Comparison of ENCODE assay signal across 23 cellular contexts in the genomic region with DNA sequence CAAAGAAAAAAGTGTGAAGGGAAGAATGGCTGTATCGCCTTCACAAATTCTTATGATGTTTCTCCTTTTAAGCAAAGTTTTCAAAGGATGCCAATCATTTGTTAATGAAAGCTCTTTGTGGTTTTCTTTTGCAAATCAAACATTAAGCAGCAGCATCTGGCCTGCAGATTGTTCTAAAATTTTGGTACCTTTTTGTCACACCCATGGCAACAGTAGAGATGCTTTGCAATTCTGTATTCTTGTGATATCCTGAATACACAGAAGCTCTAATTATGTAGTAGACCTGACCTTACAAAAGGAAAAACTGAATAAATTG.
DNase-seq lines count a peak whose midpoint lies in the region; ATAC-seq and TF ChIP-seq lines count a peak whose summit lies in the region.
"Had no signal": no experiment of that assay in that cellular context is flagged by ENCODE, and none has a peak within 500 bp of the region (broad histone marks: within the 10 kb centered on the region; RNA-seq: fewer than 3 reads in every experiment).

No MANE protein-coding gene starts in this region.

- peaks cover 7% of the 10 kb centered on the region for H3K9me3 Mint-ChIP-seq in stimulated activated naive CD8-positive, alpha-beta T cell treated with anti-CD3 and anti-CD28 coated beads, Interleukin-15, Interleukin-2, amounts not matched to agents 100 ng/mL and 50 ng/mL, for 24 hours
- H3K9me3 Mint-ChIP-seq in stimulated activated naive CD8-positive, alpha-beta T cell treated with anti-CD3 and anti-CD28 coated beads, Interleukin-15, amount 100 ng/mL, for 72 hours: peaks cover 0 to 7% of the 10 kb centered on the region in 2 donors
- H3K9me3 Mint-ChIP-seq in WTC11: peaks cover 21% of the 10 kb centered on the region
- H3K9me3 Mint-ChIP-seq: HFFc6 had no signal

- dilution Hi-C loops in mammary epithelial cell (cut with HindIII; ENCODE audit: low sequenced_read_pairs): no loop called here

- H3K4me3 ChIP-seq in tibial artery: no peak overlapping the region
- no peak overlapping the region for H3K4me3 ChIP-seq in mammary epithelial cell (replicated peaks in 1 of 3; ENCODE audit: insufficient read depth in 1 of 3, low read depth in 2 of 3, low read length in 3 of 3)
- H3K4me3 ChIP-seq: A549, MG63, SJCRH30 had no signal

- peaks cover 54% of the 10 kb centered on the region for H3K27me3 Mint-ChIP-seq in stimulated activated naive CD8-positive, alpha-beta T cell treated with anti-CD3 and anti-CD28 coated beads, Interleukin-15, Interleukin-2, amounts not matched to agents 100 ng/mL and 50 ng/mL, for 24 hours
- peaks cover 68% of the 10 kb centered on the region for H3K27me3 Mint-ChIP-seq in stimulated activated naive CD8-positive, alpha-beta T cell treated with anti-CD3 and anti-CD28 coated beads, Interleukin-15, amount 100 ng/mL, for 72 hours
- H3K27me3 Mint-ChIP-seq in WTC11 (ENCODE audit: low read depth): no peaks in the 10 kb centered on the region; the same call in 1 of the 2 replicates
- H3K27me3 Mint-ChIP-seq: CD4-positive, CD25-positive, alpha-beta regulatory T cell had no signal

- peaks cover 38% of the 10 kb centered on the region for H3K4me1 Mint-ChIP-seq in stimulated activated naive CD8-positive, alpha-beta T cell treated with anti-CD3 and anti-CD28 coated beads, Interleukin-15, Interleukin-2, amounts not matched to agents 100 ng/mL and 50 ng/mL, for 24 hours (ENCODE audit: low read depth)
- peaks cover 34% of the 10 kb centered on the region for H3K4me1 Mint-ChIP-seq in stimulated activated naive CD8-positive, alpha-beta T cell treated with anti-CD3 and anti-CD28 coated beads, Interleukin-15, amount 100 ng/mL, for 72 hours
- H3K4me1 Mint-ChIP-seq in WTC11: peaks cover 66% of the 10 kb centered on the region
- H3K4me1 Mint-ChIP-seq: CD4-positive, CD25-positive, alpha-beta regulatory T cell had no signal

- H3K9ac ChIP-seq in mammary epithelial cell (ENCODE audit: insufficient read depth, low read length): no peak overlapping the region

- H3K4me1 ChIP-seq in tibial artery (peaks cover 0 to 29% (median 5%) of the 10 kb centered on the region in 4 donors), mammary epithelial cell (ENCODE audit: insufficient read depth, low read length) (no peaks in the 10 kb centered on the region)
- H3K4me1 ChIP-seq: A549, SJCRH30 had no signal

- peak overlapping the region; percentile 33 for H3K27ac Mint-ChIP-seq in stimulated activated naive CD8-positive, alpha-beta T cell treated with anti-CD3 and anti-CD28 coated beads, Interleukin-15, Interleukin-2, amounts not matched to agents 100 ng/mL and 50 ng/mL, for 24 hours
- no peak overlapping the region for H3K27ac Mint-ChIP-seq in stimulated activated naive CD8-positive, alpha-beta T cell treated with anti-CD3 and anti-CD28 coated beads, Interleukin-15, amount 100 ng/mL, for 72 hours
- H3K27ac Mint-ChIP-seq in WTC11: peak overlapping the region; percentile 81; the same call in 1 of the 2 replicates
- H3K27ac Mint-ChIP-seq: B cell; CD4-positive, CD25-positive, alpha-beta regulatory T cell; HFFc6; IgD-negative memory B cell had no signal

- no TSS peak for BruUV-seq in mammary epithelial cell (replicated peaks; lab: Mats Ljungman, UMichigan)

- H3K4me3 Mint-ChIP-seq in stimulated activated naive CD8-positive, alpha-beta T cell treated with anti-CD3 and anti-CD28 coated beads, Interleukin-15, Interleukin-2, amounts not matched to agents 100 ng/mL and 50 ng/mL, for 24 hours: no peak overlapping the region
- no peak overlapping the region for H3K4me3 Mint-ChIP-seq in stimulated activated naive CD8-positive, alpha-beta T cell treated with anti-CD3 and anti-CD28 coated beads, Interleukin-15, amount 100 ng/mL, for 72 hours
- peak overlapping the region; percentile 25; the same call in 1 of the 2 replicates for H3K4me3 Mint-ChIP-seq in WTC11
- H3K4me3 Mint-ChIP-seq: B cell, HFFc6, IgD-negative memory B cell had no signal

- no peak for DNase-seq in stimulated activated naive CD8-positive, alpha-beta T cell treated with anti-CD3 and anti-CD28 coated beads, Interleukin-15, amount 100 ng/mL, for 72 hours
- DNase-seq in WTC11 (ENCODE audit: low spot score) (no peak), caudate nucleus (lab: John Stamatoyannopoulos, UW) (no peak), tibial artery (no peak), mammary epithelial cell (no peak), T-helper 2 cell (no peak), retina (no peak)
- DNase-seq: CD4-positive, CD25-positive, alpha-beta regulatory T cell; EL; GF-D8; HFFc6; MG63; NCI-H1417; NCI-H1694 treated with DMSO at 0.1 percent for 48 hours; NCI-H446; NCI-H526; OCI-M1; SJCRH30 had no signal

- H3K36me3 ChIP-seq in tibial artery (no peaks in the 10 kb centered on the region), mammary epithelial cell (ENCODE audit: insufficient read depth, low read length) (no peaks in the 10 kb centered on the region)
- H3K36me3 ChIP-seq: MG63, SJCRH30 had no signal

- no peaks in the 10 kb centered on the region for H3K36me3 Mint-ChIP-seq in stimulated activated naive CD8-positive, alpha-beta T cell treated with anti-CD3 and anti-CD28 coated beads, Interleukin-15, Interleukin-2, amounts not matched to agents 100 ng/mL and 50 ng/mL, for 24 hours (ENCODE audit: low read depth)
- peaks cover 14% of the 10 kb centered on the region for H3K36me3 Mint-ChIP-seq in WTC11
- H3K36me3 Mint-ChIP-seq: CD4-positive, CD25-positive, alpha-beta regulatory T cell had no signal

- POLR2A ChIA-PET in WTC11 (lab: Charles Lee): no interaction called here

- no peaks in the 10 kb centered on the region for H3K9me3 ChIP-seq in tibial artery
- no peaks in the 10 kb centered on the region for H3K9me3 ChIP-seq in mammary epithelial cell (replicated peaks; ENCODE audit: insufficient read depth, low read length)
- H3K9me3 ChIP-seq: A549, MG63, SJCRH30 had no signal

- no peaks in the 10 kb centered on the region for H3K79me2 ChIP-seq in mammary epithelial cell (ENCODE audit: insufficient read depth, low read length)

- H3K27me3 ChIP-seq in tibial artery (no peaks in the 10 kb centered on the region), mammary epithelial cell (ENCODE audit: insufficient read depth, low read length) (peaks cover 7% of the 10 kb centered on the region)
- H3K27me3 ChIP-seq: SJCRH30 had no signal

- no peaks in the 10 kb centered on the region for H4K20me1 ChIP-seq in mammary epithelial cell (ENCODE audit: insufficient read depth, low read length)

- WGBS in mammary epithelial cell (ENCODE audit: low coverage, missing lambda C conversion rate): 7% methylated on average over 1 of the region's 1 CpG

- no peak overlapping the region for H2AFZ ChIP-seq in mammary epithelial cell (ENCODE audit: low read depth, low read length)

- no peak overlapping the region for H3K4me2 ChIP-seq in mammary epithelial cell (ENCODE audit: insufficient read depth, low read depth, low read length)
- H3K4me2 ChIP-seq: A549 had no signal

- intact Hi-C loops in tibial artery (cut with DNase I; ENCODE audit: low total_unique reads) (no loop called here), mammary epithelial cell (cut with micrococcal nuclease) (no loop called here)

- TF ChIP-seq CTCF in WTC11 (IDR thresholded peaks at IDR 0.05) (no peak), tibial artery (IDR thresholded peaks at IDR 0.05) (no peak), mammary epithelial cell (conservative IDR thresholded peaks at IDR 0.05 in 1 of 2, IDR thresholded peaks at IDR 0.05 in 1 of 2; ENCODE audit: extremely low read depth in 1 of 2, insufficient read depth in 1 of 2, low read depth in 1 of 2, low read length in 2 of 2) (no peak)

- CTCF ChIA-PET in WTC11 (lab: Charles Lee): interaction anchor here (0.8 to 1.2 kb wide), 2 partner anchors 14 to 32 kb away, joined by 3 to 4 read pairs; no protein-coding TSS in a partner anchor
- CTCF ChIA-PET in mammary epithelial cell (lab: Charles Lee; ENCODE audit: low non-redundant PET): no interaction called here

- in situ Hi-C loops in mammary epithelial cell (cut with MboI; ENCODE audit: low sequenced_read_pairs in 2 of 2): no loop called here

- ATAC-seq in stimulated activated naive CD8-positive, alpha-beta T cell treated with anti-CD3 and anti-CD28 coated beads, Interleukin-15, amount 100 ng/mL, for 72 hours: no peak
- no peak for ATAC-seq in WTC11
- ATAC-seq: A549 had no signal

- H3K27ac ChIP-seq in caudate nucleus (ENCODE audit: low read depth, low read length) (peak overlapping the region; percentile 76), tibial artery (peak overlapping the region; percentile 8 to 51), mammary epithelial cell (ENCODE audit: insufficient read depth, low read depth, low read length) (no peak overlapping the region)
- H3K27ac ChIP-seq: A549, HL-60, SJCRH30 had no signal

TF ChIP-seq in WTC11, 78 proteins besides CTCF, POLR2A, EP300 and RAD21 (continues in another document):
- TF ChIP-seq, protein P1, sequence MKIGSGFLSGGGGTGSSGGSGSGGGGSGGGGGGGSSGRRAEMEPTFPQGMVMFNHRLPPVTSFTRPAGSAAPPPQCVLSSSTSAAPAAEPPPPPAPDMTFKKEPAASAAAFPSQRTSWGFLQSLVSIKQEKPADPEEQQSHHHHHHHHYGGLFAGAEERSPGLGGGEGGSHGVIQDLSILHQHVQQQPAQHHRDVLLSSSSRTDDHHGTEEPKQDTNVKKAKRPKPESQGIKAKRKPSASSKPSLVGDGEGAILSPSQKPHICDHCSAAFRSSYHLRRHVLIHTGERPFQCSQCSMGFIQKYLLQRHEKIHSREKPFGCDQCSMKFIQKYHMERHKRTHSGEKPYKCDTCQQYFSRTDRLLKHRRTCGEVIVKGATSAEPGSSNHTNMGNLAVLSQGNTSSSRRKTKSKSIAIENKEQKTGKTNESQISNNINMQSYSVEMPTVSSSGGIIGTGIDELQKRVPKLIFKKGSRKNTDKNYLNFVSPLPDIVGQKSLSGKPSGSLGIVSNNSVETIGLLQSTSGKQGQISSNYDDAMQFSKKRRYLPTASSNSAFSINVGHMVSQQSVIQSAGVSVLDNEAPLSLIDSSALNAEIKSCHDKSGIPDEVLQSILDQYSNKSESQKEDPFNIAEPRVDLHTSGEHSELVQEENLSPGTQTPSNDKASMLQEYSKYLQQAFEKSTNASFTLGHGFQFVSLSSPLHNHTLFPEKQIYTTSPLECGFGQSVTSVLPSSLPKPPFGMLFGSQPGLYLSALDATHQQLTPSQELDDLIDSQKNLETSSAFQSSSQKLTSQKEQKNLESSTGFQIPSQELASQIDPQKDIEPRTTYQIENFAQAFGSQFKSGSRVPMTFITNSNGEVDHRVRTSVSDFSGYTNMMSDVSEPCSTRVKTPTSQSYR (CRISPR knock-in tag; IDR thresholded peaks at IDR 0.05): no peak
- TF ChIP-seq, protein P2, sequence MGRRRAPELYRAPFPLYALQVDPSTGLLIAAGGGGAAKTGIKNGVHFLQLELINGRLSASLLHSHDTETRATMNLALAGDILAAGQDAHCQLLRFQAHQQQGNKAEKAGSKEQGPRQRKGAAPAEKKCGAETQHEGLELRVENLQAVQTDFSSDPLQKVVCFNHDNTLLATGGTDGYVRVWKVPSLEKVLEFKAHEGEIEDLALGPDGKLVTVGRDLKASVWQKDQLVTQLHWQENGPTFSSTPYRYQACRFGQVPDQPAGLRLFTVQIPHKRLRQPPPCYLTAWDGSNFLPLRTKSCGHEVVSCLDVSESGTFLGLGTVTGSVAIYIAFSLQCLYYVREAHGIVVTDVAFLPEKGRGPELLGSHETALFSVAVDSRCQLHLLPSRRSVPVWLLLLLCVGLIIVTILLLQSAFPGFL (CRISPR knock-in tag; IDR thresholded peaks at IDR 0.05; ENCODE audit: borderline replicate concordance): no peak

Comparison
In these comparisons a context has a peak if more than half of its experiments do, and no peak if none do; other contexts are left out.
1. H3K27ac Mint-ChIP-seq: peak in stimulated activated naive CD8-positive, alpha-beta T cell treated with anti-CD3 and anti-CD28 coated beads, Interleukin-15, Interleukin-2, amounts not matched to agents 100 ng/mL and 50 ng/mL, for 24 hours (single experiment) and WTC11 (single experiment); none in stimulated activated naive CD8-positive, alpha-beta T cell treated with anti-CD3 and anti-CD28 coated beads, Interleukin-15, amount 100 ng/mL, for 72 hours (0 of 2).